26 cellular contexts compared by ENCODE assay signal in genomic region chr1:178308438-178308837, GRCh38.
A peak's percentile ranks its signal among the peaks of the same experiment; 100 is the strongest.
DNase-seq lines count a peak whose midpoint lies in the region; ATAC-seq, FAIRE-seq and TF ChIP-seq lines count a peak whose summit lies in the region.
"Had no signal": no experiment of that assay in that cellular context is flagged by ENCODE, and none has a peak within 500 bp of the region (broad histone marks: within the 10 kb centered on the region; RNA-seq: fewer than 3 reads in every experiment).

No MANE protein-coding gene starts in this region.

- H2BK20ac ChIP-seq in H1 (ENCODE audit: low read length): no peak overlapping the region

- H3K56ac ChIP-seq in H1 (replicated peaks; ENCODE audit: insufficient read length, low read depth, low read length) (no peak overlapping the region), mesendoderm (ENCODE audit: low read length) (no peak overlapping the region)

- H3K27me3 ChIP-seq in HCT116 (ENCODE audit: insufficient read depth, low read length): no peaks in the 10 kb centered on the region
- no peaks in the 10 kb centered on the region for H3K27me3 ChIP-seq in H1 (replicated peaks in 1 of 4; ENCODE audit: control insufficient read depth in 3 of 4, extremely low read depth in 1 of 4, insufficient read depth in 3 of 4, low read length in 3 of 4)
- H3K27me3 ChIP-seq in mesendoderm (ENCODE audit: insufficient read depth, low read length, poor library complexity): no peaks in the 10 kb centered on the region
- no peaks in the 10 kb centered on the region for H3K27me3 ChIP-seq in tibial nerve
- H3K27me3 ChIP-seq: BLaER1, SJSA1 had no signal

- FAIRE-seq in H1 (lab: Jason Lieb, UNC): no peak
- FAIRE-seq: G401.6, GM12892, GM18507 had no signal

- TF ChIP-seq CTCF in HCT116 (IDR thresholded peaks at IDR 0.05 in 2 of 3, conservative IDR thresholded peaks at IDR 0.05 in 1 of 3; ENCODE audit: borderline replicate concordance in 1 of 3, insufficient read depth in 1 of 3, low read depth in 2 of 3, low read length in 2 of 3) (no peak), H1 (IDR thresholded peaks at IDR 0.05; ENCODE audit: control extremely low read depth in 1 of 3, insufficient read depth in 1 of 3, low read depth in 1 of 3, low read length in 3 of 3) (no peak), tibial nerve (IDR thresholded peaks at IDR 0.05) (no peak)

- no peak overlapping the region for H2BK12ac ChIP-seq in H1 (ENCODE audit: low read depth, low read length)

- H3K4me2 ChIP-seq in HCT116 (ENCODE audit: low read length) (no peak overlapping the region), H1 (ENCODE audit: insufficient read depth in 1 of 2, low read depth in 2 of 2, low read length in 2 of 2) (no peak overlapping the region), mesendoderm (ENCODE audit: low read length) (no peak overlapping the region)
- H3K4me2 ChIP-seq: BLaER1 had no signal

- no peaks in the 10 kb centered on the region; the same call in 1 of the 2 replicates for H3K79me1 ChIP-seq in H1 (ENCODE audit: low read depth, low read length)
- no peaks in the 10 kb centered on the region for H3K79me1 ChIP-seq in mesendoderm (ENCODE audit: low read length)

- no peak overlapping the region for H3K4ac ChIP-seq in H1 (replicated peaks; ENCODE audit: insufficient read length, low read depth, low read length)
- no peak overlapping the region for H3K4ac ChIP-seq in mesendoderm (ENCODE audit: low read depth, low read length)

- no peak for TF ChIP-seq RAD21 in HCT116 (IDR thresholded peaks at IDR 0.05; ENCODE audit: low read depth)
- no peak for TF ChIP-seq RAD21 in H1 (IDR thresholded peaks at IDR 0.05 in 1 of 2, conservative IDR thresholded peaks at IDR 0.05 in 1 of 2; ENCODE audit: low read depth in 2 of 2, low read length in 2 of 2)

- H3K79me2 ChIP-seq in HCT116 (ENCODE audit: insufficient read depth, low read length): no peaks in the 10 kb centered on the region
- peaks cover 0 to 29% of the 10 kb centered on the region in 2 experiments; a peak in 2 of 4 replicates for H3K79me2 ChIP-seq in H1 (ENCODE audit: control insufficient read depth in 1 of 2, insufficient read depth in 2 of 2, low read length in 2 of 2)
- H3K79me2 ChIP-seq in mesendoderm (ENCODE audit: control insufficient read depth, insufficient read depth, low read length): peaks cover 3% of the 10 kb centered on the region

- no peaks in the 10 kb centered on the region for H3K9me2 ChIP-seq in HCT116 (ENCODE audit: insufficient read depth)

- RAD21 ChIA-PET in HCT116 (lab: Charles Lee; ENCODE audit: low non-redundant PET in 1 of 2, low total read pairs in 2 of 2, uncharacterized antibody in 2 of 2, unreplicated experiment in 2 of 2): interaction anchor here in 1 of 2 experiments (0.7 kb wide), 1 partner anchor 37 kb away, joined by 3 read pairs; no protein-coding TSS in a partner anchor

- H3K9me3 ChIP-seq in HCT116 (ENCODE audit: control insufficient read depth in 1 of 2, insufficient read depth in 1 of 2, low read depth in 1 of 2, low read length in 2 of 2): no peaks in the 10 kb centered on the region
- H3K9me3 ChIP-seq in H1 (ENCODE audit: insufficient read depth in 2 of 2, low read depth in 1 of 2, low read length in 1 of 2): no peaks in the 10 kb centered on the region
- H3K9me3 ChIP-seq in tibial nerve: no peaks in the 10 kb centered on the region
- H3K9me3 ChIP-seq: BLaER1, Caco-2, SJSA1 had no signal

- H2BK120ac ChIP-seq in H1 (replicated peaks; ENCODE audit: low read depth, low read length) (no peak overlapping the region), mesendoderm (ENCODE audit: low read depth, low read length) (no peak overlapping the region)

- no peak overlapping the region for H2AFZ ChIP-seq in HCT116 (ENCODE audit: low read depth, low read length, poor library complexity, severe bottlenecking)
- no peak overlapping the region for H2AFZ ChIP-seq in H1 (ENCODE audit: low read length)

- no peaks in the 10 kb centered on the region for H4K20me1 ChIP-seq in HCT116 (ENCODE audit: insufficient read depth)
- peaks cover 0 to 2% of the 10 kb centered on the region in 2 experiments for H4K20me1 ChIP-seq in H1 (replicated peaks in 1 of 2; ENCODE audit: control insufficient read depth in 1 of 2, insufficient read depth in 2 of 2, low read length in 2 of 2)
- H4K20me1 ChIP-seq: BLaER1 had no signal

- no peak overlapping the region for H4K5ac ChIP-seq in H1 (ENCODE audit: insufficient read length, low read depth, low read length)
- H4K5ac ChIP-seq in mesendoderm (ENCODE audit: low read length): no peak overlapping the region

- H3K9ac ChIP-seq in HCT116 (ENCODE audit: low read length): no peak overlapping the region
- no peak overlapping the region for H3K9ac ChIP-seq in H1 (replicated peaks in 1 of 4; ENCODE audit: extremely low read depth in 1 of 4, low read depth in 3 of 4, low read length in 3 of 4)
- no peak overlapping the region for H3K9ac ChIP-seq in mesendoderm (ENCODE audit: low read length)
- H3K9ac ChIP-seq: BLaER1 had no signal

- H3K27ac ChIP-seq in HCT116 (ENCODE audit: low read depth, low read length): no peak overlapping the region
- no peak overlapping the region for H3K27ac ChIP-seq in H1 (ENCODE audit: low read depth, low read length)
- H3K27ac ChIP-seq in mesendoderm (ENCODE audit: low read depth, low read length): no peak overlapping the region
- no peak overlapping the region for H3K27ac ChIP-seq in tibial nerve
- H3K27ac ChIP-seq: BLaER1, SJSA1 had no signal

- TF ChIP-seq EP300 in H1 (IDR thresholded peaks at IDR 0.05; ENCODE audit: borderline replicate concordance in 1 of 2, low read depth in 2 of 2, low read length in 2 of 2): no peak
- TF ChIP-seq EP300 in tibial nerve (IDR thresholded peaks at IDR 0.05): no peak

- intact Hi-C loops in HCT116 (cut with micrococcal nuclease): no loop called here

- H3K4me1 ChIP-seq in HCT116 (ENCODE audit: control insufficient read depth in 1 of 2, insufficient read depth in 2 of 2, low read length in 2 of 2) (peaks cover 8 to 15% of the 10 kb centered on the region in 2 experiments; a peak in 3 of 4 replicates), H1 (replicated peaks in 1 of 4; ENCODE audit: control insufficient read depth in 3 of 4, insufficient read depth in 4 of 4, low read length in 3 of 4) (peaks cover 0 to 2% (median 0%) of the 10 kb centered on the region in 4 experiments; a peak in 3 of 7 replicates), mesendoderm (ENCODE audit: control insufficient read depth, low read depth, low read length) (no peaks in the 10 kb centered on the region), tibial nerve (peaks cover 0 to 12% (median 4%) of the 10 kb centered on the region in 4 donors)
- H3K4me1 ChIP-seq: Caco-2, SJSA1 had no signal

- H3K36me3 ChIP-seq in HCT116 (ENCODE audit: control insufficient read depth in 1 of 2, insufficient read depth in 2 of 2, low read length in 2 of 2): no peaks in the 10 kb centered on the region
- H3K36me3 ChIP-seq in H1 (ENCODE audit: control insufficient read depth in 2 of 4, insufficient read depth in 4 of 4, low read length in 3 of 4): no peaks in the 10 kb centered on the region
- no peaks in the 10 kb centered on the region for H3K36me3 ChIP-seq in mesendoderm (ENCODE audit: control insufficient read depth, insufficient read depth, low read length)
- no peaks in the 10 kb centered on the region for H3K36me3 ChIP-seq in tibial nerve
- H3K36me3 ChIP-seq: BLaER1, SJSA1 had no signal

- H4K8ac ChIP-seq in H1 (ENCODE audit: extremely low read depth, insufficient read depth, low read length) (no peak overlapping the region), mesendoderm (ENCODE audit: low read depth, low read length) (no peak overlapping the region)

- no peak overlapping the region for H4K91ac ChIP-seq in H1 (replicated peaks; ENCODE audit: insufficient read length, low read length)

- H3K23ac ChIP-seq in H1 (ENCODE audit: insufficient read length) (no peak overlapping the region), mesendoderm (ENCODE audit: low read length) (no peak overlapping the region)

- no peak overlapping the region for H3K14ac ChIP-seq in H1 (ENCODE audit: insufficient read length)

- CTCF ChIA-PET in HCT116 (lab: Charles Lee): interaction anchor here (0.8 to 1.5 kb wide), 6 partner anchors 8 to 695 kb away, joined by 3 to 16 read pairs (median 3); no protein-coding TSS in a partner anchor
- CTCF ChIA-PET in H1 (lab: Charles Lee; ENCODE audit: partially characterized antibody): interaction anchor here (0.7 to 1.7 kb wide), 7 partner anchors 8 to 855 kb away, joined by 3 to 9 read pairs (median 4); no protein-coding TSS in a partner anchor

- no peak overlapping the region for H2AK5ac ChIP-seq in H1 (ENCODE audit: low read depth, low read length)
- H2AK5ac ChIP-seq in mesendoderm (ENCODE audit: low read length): no peak overlapping the region

- BruUV-seq in HCT116 (replicated peaks; lab: Mats Ljungman, UMichigan): no TSS peak

- no peak overlapping the region for H3K18ac ChIP-seq in H1 (ENCODE audit: extremely low read depth, low read length)
- no peak overlapping the region for H3K18ac ChIP-seq in mesendoderm (ENCODE audit: low read length)

- H3K23me2 ChIP-seq in H1 (ENCODE audit: low read depth, low read length): no peaks in the 10 kb centered on the region

- peak; percentile 59; the same call in 1 of the 2 replicates for ATAC-seq in HCT116
- ATAC-seq: Right ventricle myocardium inferior had no signal

- H3K4me3 ChIP-seq in HCT116 (replicated peaks in 1 of 2; ENCODE audit: low read depth in 1 of 2, low read length in 2 of 2) (no peak overlapping the region), H1 (ENCODE audit: extremely low read depth in 1 of 4, insufficient read depth in 2 of 4, low read depth in 3 of 4, low read length in 4 of 4) (no peak overlapping the region), mesendoderm (ENCODE audit: low read length) (no peak overlapping the region), tibial nerve (no peak overlapping the region)
- H3K4me3 ChIP-seq: BLaER1, SJSA1 had no signal

- POLR2A ChIA-PET in HCT116 (lab: Charles Lee) (interaction anchor here (0.6 kb wide), 1 partner anchor 702 kb away, joined by 3 read pairs; no protein-coding TSS in a partner anchor), H1 (lab: Charles Lee; ENCODE audit: partially characterized antibody) (no interaction called here)

- DNase-seq in HCT116 (ENCODE audit: low read depth, low spot score) (peak; percentile 26), NCI-H226 (peak; percentile 22), H1 (ENCODE audit: low read depth in 1 of 2, low spot score in 2 of 2) (no peak), mesendoderm (peak; percentile 45), NCI-H1694 (lab: John Stamatoyannopoulos, UW) (no peak), tibial nerve (ENCODE audit: low spot score in 2 of 2) (no peak), medulla oblongata (ENCODE audit: extremely low spot score) (no peak)
- DNase-seq: ACHN; Caco-2; CD4-positive, alpha-beta T cell; H7; HFFc6; Kasumi-1; MM.1S; NCI-H1092; NCI-H1436 treated with DMSO at 0.1 percent for 48 hours; NCI-H2029; NCI-H2171; NCI-H524 treated with DMSO at 0.1 percent for 48 hours; NCI-H82 had no signal

- TF ChIP-seq POLR2A in HCT116 (IDR thresholded peaks at IDR 0.05; ENCODE audit: borderline replicate concordance, extremely low read depth, insufficient read depth, insufficient read length) (no peak), H1 (IDR thresholded peaks at IDR 0.05; ENCODE audit: control extremely low read depth in 1 of 2, low read depth in 2 of 2, low read length in 2 of 2) (no peak), tibial nerve (IDR thresholded peaks at IDR 0.05) (no peak)

- H2BK15ac ChIP-seq in H1 (ENCODE audit: low read length): no peak overlapping the region
- no peak overlapping the region for H2BK15ac ChIP-seq in mesendoderm (replicated peaks; ENCODE audit: low read depth)

- H2BK5ac ChIP-seq in H1 (ENCODE audit: low read depth, low read length): no peak overlapping the region
- H2BK5ac ChIP-seq in mesendoderm (ENCODE audit: low read length): no peak overlapping the region

Comparison
In these comparisons a context has a peak if more than half of its experiments do, and no peak if none do; other contexts are left out.
1. DNase-seq: peak in HCT116 (single experiment), NCI-H226 (single experiment) and mesendoderm (single experiment); none in H1 (0 of 2), NCI-H1694 (single experiment), tibial nerve (0 of 2) and medulla oblongata (single experiment).
2. Of the 16 proteins assayed by ChIP-seq in both H1 and HCT116: peak only in H1: none; only in HCT116: FOSL1; in both: JUND; in neither: 14.